ENCODE assay signal across 1 cellular context in the genomic region with DNA sequence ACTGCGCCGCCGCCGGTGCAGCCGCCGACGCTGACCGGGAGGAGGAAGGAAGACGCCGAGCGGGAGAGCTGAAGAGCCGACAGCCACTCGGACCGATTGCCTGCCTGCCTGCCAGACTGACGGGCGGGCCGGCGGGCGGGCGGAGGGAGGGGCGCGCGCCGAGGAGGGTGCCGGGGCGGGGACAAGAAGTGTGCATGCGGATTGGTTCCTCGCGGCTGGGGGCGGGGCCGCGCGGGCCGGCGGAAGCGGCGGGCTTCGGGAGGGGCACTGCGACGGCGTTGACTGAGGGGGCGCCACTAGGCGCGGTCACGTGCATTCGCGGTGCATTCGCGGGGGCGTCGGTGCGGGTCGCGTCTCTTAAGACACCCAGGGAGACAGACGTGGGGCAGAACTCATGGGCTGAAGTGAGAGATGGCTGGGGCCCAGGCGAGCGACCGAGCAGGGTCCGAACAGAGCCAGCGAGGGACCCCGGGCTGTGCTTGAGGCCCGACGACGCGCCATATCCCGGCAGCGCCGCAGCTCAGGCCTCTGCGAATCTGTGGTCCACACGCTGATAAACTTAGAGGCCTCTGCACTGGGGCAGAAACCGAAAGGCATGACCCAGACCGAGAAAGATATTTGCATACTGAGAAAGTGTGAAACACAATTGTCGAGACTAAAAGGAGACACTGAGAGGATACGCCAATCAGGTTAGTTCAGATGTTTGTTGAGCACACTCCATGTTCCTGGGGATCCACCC.
A peak's percentile ranks its signal among the peaks of the same experiment; 100 is the strongest.
TF ChIP-seq lines count a peak whose summit lies in the region.

Gene MAPK1, minus strand, starts transcription at position 118 of the 739 bp plus-strand sequence. CDS start 205 bp downstream, outside the sequence.

TF ChIP-seq in HEK293, 187 proteins besides CTCF, POLR2A, EP300 and RAD21 (continued from another document and continues in another):
- TF ChIP-seq, protein P1, sequence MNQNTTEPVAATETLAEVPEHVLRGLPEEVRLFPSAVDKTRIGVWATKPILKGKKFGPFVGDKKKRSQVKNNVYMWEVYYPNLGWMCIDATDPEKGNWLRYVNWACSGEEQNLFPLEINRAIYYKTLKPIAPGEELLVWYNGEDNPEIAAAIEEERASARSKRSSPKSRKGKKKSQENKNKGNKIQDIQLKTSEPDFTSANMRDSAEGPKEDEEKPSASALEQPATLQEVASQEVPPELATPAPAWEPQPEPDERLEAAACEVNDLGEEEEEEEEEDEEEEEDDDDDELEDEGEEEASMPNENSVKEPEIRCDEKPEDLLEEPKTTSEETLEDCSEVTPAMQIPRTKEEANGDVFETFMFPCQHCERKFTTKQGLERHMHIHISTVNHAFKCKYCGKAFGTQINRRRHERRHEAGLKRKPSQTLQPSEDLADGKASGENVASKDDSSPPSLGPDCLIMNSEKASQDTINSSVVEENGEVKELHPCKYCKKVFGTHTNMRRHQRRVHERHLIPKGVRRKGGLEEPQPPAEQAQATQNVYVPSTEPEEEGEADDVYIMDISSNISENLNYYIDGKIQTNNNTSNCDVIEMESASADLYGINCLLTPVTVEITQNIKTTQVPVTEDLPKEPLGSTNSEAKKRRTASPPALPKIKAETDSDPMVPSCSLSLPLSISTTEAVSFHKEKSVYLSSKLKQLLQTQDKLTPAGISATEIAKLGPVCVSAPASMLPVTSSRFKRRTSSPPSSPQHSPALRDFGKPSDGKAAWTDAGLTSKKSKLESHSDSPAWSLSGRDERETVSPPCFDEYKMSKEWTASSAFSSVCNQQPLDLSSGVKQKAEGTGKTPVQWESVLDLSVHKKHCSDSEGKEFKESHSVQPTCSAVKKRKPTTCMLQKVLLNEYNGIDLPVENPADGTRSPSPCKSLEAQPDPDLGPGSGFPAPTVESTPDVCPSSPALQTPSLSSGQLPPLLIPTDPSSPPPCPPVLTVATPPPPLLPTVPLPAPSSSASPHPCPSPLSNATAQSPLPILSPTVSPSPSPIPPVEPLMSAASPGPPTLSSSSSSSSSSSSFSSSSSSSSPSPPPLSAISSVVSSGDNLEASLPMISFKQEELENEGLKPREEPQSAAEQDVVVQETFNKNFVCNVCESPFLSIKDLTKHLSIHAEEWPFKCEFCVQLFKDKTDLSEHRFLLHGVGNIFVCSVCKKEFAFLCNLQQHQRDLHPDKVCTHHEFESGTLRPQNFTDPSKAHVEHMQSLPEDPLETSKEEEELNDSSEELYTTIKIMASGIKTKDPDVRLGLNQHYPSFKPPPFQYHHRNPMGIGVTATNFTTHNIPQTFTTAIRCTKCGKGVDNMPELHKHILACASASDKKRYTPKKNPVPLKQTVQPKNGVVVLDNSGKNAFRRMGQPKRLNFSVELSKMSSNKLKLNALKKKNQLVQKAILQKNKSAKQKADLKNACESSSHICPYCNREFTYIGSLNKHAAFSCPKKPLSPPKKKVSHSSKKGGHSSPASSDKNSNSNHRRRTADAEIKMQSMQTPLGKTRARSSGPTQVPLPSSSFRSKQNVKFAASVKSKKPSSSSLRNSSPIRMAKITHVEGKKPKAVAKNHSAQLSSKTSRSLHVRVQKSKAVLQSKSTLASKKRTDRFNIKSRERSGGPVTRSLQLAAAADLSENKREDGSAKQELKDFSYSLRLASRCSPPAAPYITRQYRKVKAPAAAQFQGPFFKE (tag by site-specific recombination; IDR thresholded peaks at IDR 0.05; ENCODE audit: borderline replicate concordance) = no peak
- TF ChIP-seq PRDM1 (tag by site-specific recombination; IDR thresholded peaks at IDR 0.05) (0 out of 2 replicates have a peak, but pooled peaks have one; percentile 11), SP2 (tag by site-specific recombination; IDR thresholded peaks at IDR 0.05) (peak; percentile 86), GLIS1 (tag by site-specific recombination; IDR thresholded peaks at IDR 0.05) (peak; percentile 73), ZBTB20 (tag by site-specific recombination; IDR thresholded peaks at IDR 0.05) (peak; percentile 83), ZBTB48 (tag by site-specific recombination; IDR thresholded peaks at IDR 0.05) (peak; percentile 86), ZBTB7A (tag by site-specific recombination; IDR thresholded peaks at IDR 0.05; ENCODE audit: low read depth) (peak; percentile 98), ZNF792 (tag by site-specific recombination; IDR thresholded peaks at IDR 0.05) (0 out of 2 replicates have a peak, but pooled peaks have one; percentile 54), ZNF514 (tag by site-specific recombination; IDR thresholded peaks at IDR 0.05) (no peak), ZNF184 (tag by site-specific recombination; IDR thresholded peaks at IDR 0.05) (no peak), ZNF133 (tag by site-specific recombination; IDR thresholded peaks at IDR 0.05) (no peak), ZNF157 (tag by site-specific recombination; IDR thresholded peaks at IDR 0.05) (no peak), ZNF426 (tag by site-specific recombination; IDR thresholded peaks at IDR 0.05) (no peak), ZNF19 (tag by site-specific recombination; IDR thresholded peaks at IDR 0.05; ENCODE audit: low read depth) (no peak), ZNF692 (tag by site-specific recombination; IDR thresholded peaks at IDR 0.05) (peak; percentile 81), IKZF3 (tag by site-specific recombination; IDR thresholded peaks at IDR 0.05) (no peak), ZNF843 (tag by site-specific recombination; IDR thresholded peaks at IDR 0.05) (0 out of 2 replicates have a peak, but pooled peaks have one; percentile 25), BCL11A (tag by site-specific recombination; IDR thresholded peaks at IDR 0.05; ENCODE audit: low read depth) (no peak), ZNF521 (tag by site-specific recombination; IDR thresholded peaks at IDR 0.05) (no peak), ZNF423 (tag by site-specific recombination; IDR thresholded peaks at IDR 0.05) (no peak), ZNF302 (tag by site-specific recombination; IDR thresholded peaks at IDR 0.05; ENCODE audit: low read depth) (no peak), ZNF214 (tag by site-specific recombination; IDR thresholded peaks at IDR 0.05; ENCODE audit: borderline replicate concordance) (no peak), ZBTB1 (tag by site-specific recombination; IDR thresholded peaks at IDR 0.05) (peak; percentile 76; the same call in 1 of the 2 replicates), KLF9 (tag by site-specific recombination; IDR thresholded peaks at IDR 0.05; ENCODE audit: low read depth) (peak; percentile 75), OVOL3 (tag by site-specific recombination; IDR thresholded peaks at IDR 0.05) (no peak), KLF16 (tag by site-specific recombination; IDR thresholded peaks at IDR 0.05) (peak; percentile 76; the same call in 1 of the 2 replicates), ZFP37 (tag by site-specific recombination; IDR thresholded peaks at IDR 0.05) (peak; percentile 65; the same call in 1 of the 2 replicates), KLF17 (tag by site-specific recombination; IDR thresholded peaks at IDR 0.05) (peak; percentile 92; the same call in 1 of the 2 replicates), ZNF169 (tag by site-specific recombination; IDR thresholded peaks at IDR 0.05) (no peak), OSR2 (tag by site-specific recombination; IDR thresholded peaks at IDR 0.05) (no peak), ZNF239 (tag by site-specific recombination; IDR thresholded peaks at IDR 0.05) (no peak), ZNF266 (tag by site-specific recombination; IDR thresholded peaks at IDR 0.05; ENCODE audit: low read depth) (no peak), KLF8 (tag by site-specific recombination; IDR thresholded peaks at IDR 0.05) (peak; percentile 89; the same call in 1 of the 2 replicates), ZNF221 (tag by site-specific recombination; IDR thresholded peaks at IDR 0.05; ENCODE audit: borderline replicate concordance) (no peak), ZNF555 (tag by site-specific recombination; conservative IDR thresholded peaks at IDR 0.05) (no peak), ZNF404 (tag by site-specific recombination; IDR thresholded peaks at IDR 0.05) (no peak), ZNF610 (tag by site-specific recombination; IDR thresholded peaks at IDR 0.05; ENCODE audit: borderline replicate concordance) (peak; percentile 58; the same call in 1 of the 2 replicates), ZSCAN16 (tag by site-specific recombination; IDR thresholded peaks at IDR 0.05) (peak; percentile 31; the same call in 1 of the 2 replicates), ZNF362 (tag by site-specific recombination; IDR thresholded peaks at IDR 0.05) (no peak), GLI2 (tag by site-specific recombination; IDR thresholded peaks at IDR 0.05; ENCODE audit: borderline replicate concordance, low read depth) (no peak), ZNF529 (tag by site-specific recombination; IDR thresholded peaks at IDR 0.05; ENCODE audit: insufficient replicate concordance) (no peak), ZNF654 (tag by site-specific recombination; IDR thresholded peaks at IDR 0.05; ENCODE audit: low read depth) (no peak)
- TF ChIP-seq, protein P2, sequence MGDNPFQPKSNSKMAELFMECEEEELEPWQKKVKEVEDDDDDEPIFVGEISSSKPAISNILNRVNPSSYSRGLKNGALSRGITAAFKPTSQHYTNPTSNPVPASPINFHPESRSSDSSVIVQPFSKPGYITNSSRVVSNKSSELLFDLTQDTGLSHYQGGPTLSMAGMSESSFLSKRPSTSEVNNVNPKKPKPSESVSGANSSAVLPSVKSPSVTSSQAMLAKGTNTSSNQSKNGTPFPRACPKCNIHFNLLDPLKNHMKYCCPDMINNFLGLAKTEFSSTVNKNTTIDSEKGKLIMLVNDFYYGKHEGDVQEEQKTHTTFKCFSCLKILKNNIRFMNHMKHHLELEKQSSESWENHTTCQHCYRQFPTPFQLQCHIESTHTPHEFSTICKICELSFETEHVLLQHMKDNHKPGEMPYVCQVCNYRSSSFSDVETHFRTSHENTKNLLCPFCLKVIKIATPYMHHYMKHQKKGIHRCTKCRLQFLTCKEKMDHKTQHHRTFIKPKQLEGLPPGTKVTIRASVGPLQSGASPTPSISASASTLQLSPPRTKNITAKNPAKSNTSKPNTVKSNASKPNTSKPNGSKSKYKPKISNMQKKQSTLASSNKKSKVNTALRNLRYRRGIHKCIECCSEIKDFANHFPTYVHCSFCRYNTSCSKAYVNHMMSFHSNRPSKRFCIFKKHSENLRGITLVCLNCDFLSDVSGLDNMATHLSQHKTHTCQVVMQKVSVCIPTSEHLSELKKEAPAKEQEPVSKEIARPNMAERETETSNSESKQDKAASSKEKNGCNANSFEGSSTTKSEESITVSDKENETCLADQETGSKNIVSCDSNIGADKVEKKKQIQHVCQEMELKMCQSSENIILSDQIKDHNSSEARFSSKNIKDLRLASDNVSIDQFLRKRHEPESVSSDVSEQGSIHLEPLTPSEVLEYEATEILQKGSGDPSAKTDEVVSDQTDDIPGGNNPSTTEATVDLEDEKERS (tag by site-specific recombination; IDR thresholded peaks at IDR 0.05) = no peak
- TF ChIP-seq, protein P3, sequence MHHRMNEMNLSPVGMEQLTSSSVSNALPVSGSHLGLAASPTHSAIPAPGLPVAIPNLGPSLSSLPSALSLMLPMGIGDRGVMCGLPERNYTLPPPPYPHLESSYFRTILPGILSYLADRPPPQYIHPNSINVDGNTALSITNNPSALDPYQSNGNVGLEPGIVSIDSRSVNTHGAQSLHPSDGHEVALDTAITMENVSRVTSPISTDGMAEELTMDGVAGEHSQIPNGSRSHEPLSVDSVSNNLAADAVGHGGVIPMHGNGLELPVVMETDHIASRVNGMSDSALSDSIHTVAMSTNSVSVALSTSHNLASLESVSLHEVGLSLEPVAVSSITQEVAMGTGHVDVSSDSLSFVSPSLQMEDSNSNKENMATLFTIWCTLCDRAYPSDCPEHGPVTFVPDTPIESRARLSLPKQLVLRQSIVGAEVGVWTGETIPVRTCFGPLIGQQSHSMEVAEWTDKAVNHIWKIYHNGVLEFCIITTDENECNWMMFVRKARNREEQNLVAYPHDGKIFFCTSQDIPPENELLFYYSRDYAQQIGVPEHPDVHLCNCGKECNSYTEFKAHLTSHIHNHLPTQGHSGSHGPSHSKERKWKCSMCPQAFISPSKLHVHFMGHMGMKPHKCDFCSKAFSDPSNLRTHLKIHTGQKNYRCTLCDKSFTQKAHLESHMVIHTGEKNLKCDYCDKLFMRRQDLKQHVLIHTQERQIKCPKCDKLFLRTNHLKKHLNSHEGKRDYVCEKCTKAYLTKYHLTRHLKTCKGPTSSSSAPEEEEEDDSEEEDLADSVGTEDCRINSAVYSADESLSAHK (tag by site-specific recombination; IDR thresholded peaks at IDR 0.05) = peak; percentile 9; the same call in 1 of the 2 replicates
- TF ChIP-seq, protein P4, sequence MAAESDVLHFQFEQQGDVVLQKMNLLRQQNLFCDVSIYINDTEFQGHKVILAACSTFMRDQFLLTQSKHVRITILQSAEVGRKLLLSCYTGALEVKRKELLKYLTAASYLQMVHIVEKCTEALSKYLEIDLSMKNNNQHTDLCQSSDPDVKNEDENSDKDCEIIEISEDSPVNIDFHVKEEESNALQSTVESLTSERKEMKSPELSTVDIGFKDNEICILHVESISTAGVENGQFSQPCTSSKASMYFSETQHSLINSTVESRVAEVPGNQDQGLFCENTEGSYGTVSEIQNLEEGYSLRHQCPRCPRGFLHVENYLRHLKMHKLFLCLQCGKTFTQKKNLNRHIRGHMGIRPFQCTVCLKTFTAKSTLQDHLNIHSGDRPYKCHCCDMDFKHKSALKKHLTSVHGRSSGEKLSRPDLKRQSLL (tag by site-specific recombination; IDR thresholded peaks at IDR 0.05) = no peak
